8 cellular contexts compared by ENCODE assay signal in genomic region chr21:37074195-37074510, GRCh38. TPM values are rescaled to one million over a fixed set of nuclear protein-coding genes. Genes with fewer than 3 reads are reported as not detected.
DNase-seq lines count a peak whose midpoint lies in the region; ATAC-seq and TF ChIP-seq lines count a peak whose summit lies in the region.

No MANE protein-coding gene starts in this region.

- H3K9me3 ChIP-seq in skeletal muscle tissue (ENCODE audit: control insufficient read depth in 3 of 3, low read length in 3 of 3), result no peaks in the 10 kb centered on the region

- intact Hi-C loops in left ventricle myocardium superior (cut with micrococcal nuclease), result no loop called here

- H3K27ac ChIP-seq in VCaP (peak overlapping the region; percentile 100), skeletal muscle tissue (ENCODE audit: low read depth, low read length) (peak overlapping the region; percentile 97)

- H3K36me3 ChIP-seq in H7 (replicated peaks; ENCODE audit: control insufficient read depth, insufficient read depth, low read length), result no peaks in the 10 kb centered on the region; the same call in 1 of the 2 replicates
- peaks cover under 1 to 11% (median 2%) of the 10 kb centered on the region in 3 donors for H3K36me3 ChIP-seq in skeletal muscle tissue (ENCODE audit: control insufficient read depth in 3 of 3, insufficient read depth in 3 of 3, low read length in 3 of 3)

- H3K9ac ChIP-seq in skeletal muscle tissue (ENCODE audit: low read depth in 1 of 3, low read length in 3 of 3), result peak overlapping the region; percentile 86 to 95 (median 94)

- in situ Hi-C loops in ACHN (cut with HindIII; ENCODE audit: low pct_ligation_motif_present, low pct_unique_long_range_greater_than_20kb, low sequenced_read_pairs), result no loop called here

- no peak for TF ChIP-seq CTCF in VCaP (conservative IDR thresholded peaks at IDR 0.05)

- peaks cover 28% of the 10 kb centered on the region for H3K27me3 ChIP-seq in H7 (ENCODE audit: control insufficient read depth, insufficient read depth, low read length)
- H3K27me3 ChIP-seq in skeletal muscle tissue (ENCODE audit: control insufficient read depth in 3 of 3, insufficient read depth in 3 of 3, low read length in 3 of 3), result no peaks in the 10 kb centered on the region

- DNase-seq in ACHN, result peak; percentile 19
- peak; percentile 36 for DNase-seq in H7
- no peak for DNase-seq in left ventricle myocardium superior

- ATAC-seq in left ventricle myocardium superior, result peak; percentile 0
- ATAC-seq in GM18870 (IDR thresholded peaks at IDR 0.05; ENCODE audit: unreplicated experiment), result no peak
- ATAC-seq in activated CD4-positive, CD25-positive, alpha-beta regulatory T cell treated with anti-CD3 and anti-CD28 coated beads, Interleukin-2, amount 50 U/mL, for 24 hours, result no peak
- no peak for ATAC-seq in GM19452 (IDR thresholded peaks at IDR 0.05; ENCODE audit: unreplicated experiment)

- peaks cover 14 to 31% (median 18%) of the 10 kb centered on the region in 3 donors for H3K4me1 ChIP-seq in skeletal muscle tissue (ENCODE audit: control insufficient read depth in 3 of 3, insufficient read depth in 3 of 3, low read length in 3 of 3)

- peak overlapping the region; percentile 85 for H3K4me3 ChIP-seq in H7 (ENCODE audit: insufficient read depth, low read depth, low read length)
- H3K4me3 ChIP-seq in skeletal muscle tissue (ENCODE audit: low read length in 3 of 3), result peak overlapping the region; percentile 92 to 99 (median 97)

RNA-seq across cellular contexts. Expression of gene TTC3, which starts 1.1 kb away (rescaled TPM):
- total RNA-seq in H7 (2014; rRNA removed; shearing (Covaris generic)), result 32.2 and 32.3 TPM in 2 replicates
- total RNA-seq in left ventricle myocardium superior (37.0 TPM), skeletal muscle tissue (262 TPM)

RNA-seq across cellular contexts. Expression of gene PIGP, which starts 1.3 kb away (rescaled TPM):
- 7.9 and 10.0 TPM in 2 replicates for total RNA-seq in H7 (2014; rRNA removed; shearing (Covaris generic))
- total RNA-seq in left ventricle myocardium superior, result 36.8 TPM
- total RNA-seq in skeletal muscle tissue, result 11.5 TPM
